33 cellular contexts compared by ENCODE assay signal in the genomic region with DNA sequence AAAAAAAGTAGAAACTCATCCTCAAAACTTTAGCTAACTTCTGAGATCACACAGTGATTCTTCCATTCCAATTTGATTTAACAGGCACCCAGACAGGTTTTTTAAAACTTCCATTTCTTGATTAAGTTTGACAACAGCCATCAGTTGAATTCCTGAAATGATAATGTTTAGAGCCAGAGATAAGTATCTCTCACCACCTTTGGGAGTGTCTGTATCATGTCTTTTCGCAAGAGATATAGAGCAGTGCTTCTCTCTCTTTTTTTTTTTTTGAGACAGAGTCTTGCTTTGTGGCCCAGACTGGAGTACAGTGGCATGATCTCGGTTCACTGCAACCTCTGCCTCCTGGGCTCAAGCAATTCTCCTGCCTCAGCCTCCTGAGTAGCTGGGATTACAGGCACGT.
"Had no signal": no experiment of that assay in that cellular context is flagged by ENCODE, and none has a peak within 500 bp of the region (broad histone marks: within the 10 kb centered on the region; RNA-seq: fewer than 3 reads in every experiment).

No MANE protein-coding gene starts in this region.

- H3K36me3 ChIP-seq: MG63 had no signal

- H3K4me3 ChIP-seq: MG63 had no signal

- H3K9ac ChIP-seq: KMS-11 had no signal

- DNase-seq: Karpas-422, Kasumi-1, KG1, MG63, MM.1S, NCI-H1048, NCI-H1092, NCI-H1092 treated with DMSO at 0.1 percent for 48 hours, NCI-H1105, NCI-H1105 treated with DMSO at 0.1 percent for 48 hours, NCI-H1417, NCI-H1417 treated with DMSO at 0.1 percent for 48 hours, NCI-H1436, NCI-H1436 treated with DMSO at 0.1 percent for 48 hours, NCI-H146, NCI-H1694, NCI-H1694 treated with DMSO at 0.1 percent for 48 hours, NCI-H187, NCI-H187 treated with DMSO at 0.1 percent for 48 hours, NCI-H1930, NCI-H2029, NCI-H2029 treated with DMSO at 0.1 percent for 48 hours, NCI-H2081, NCI-H2081 treated with DMSO at 0.1 percent for 48 hours, NCI-H2107, NCI-H2171, NCI-H2171 treated with DMSO at 0.1 percent for 48 hours, NCI-H2227 treated with DMSO at 0.1 percent for 48 hours, NCI-H226, NCI-H345, NCI-H446, NCI-H446 treated with DMSO at 0.1 percent for 48 hours had no signal

- H3K4me2 ChIP-seq: KMS-11 had no signal

- H3K27ac ChIP-seq: KMS-11 had no signal

- H3K27me3 ChIP-seq: MG63 had no signal
